Comparison of ENCODE assay signal across 24 cellular contexts in the genomic region with DNA sequence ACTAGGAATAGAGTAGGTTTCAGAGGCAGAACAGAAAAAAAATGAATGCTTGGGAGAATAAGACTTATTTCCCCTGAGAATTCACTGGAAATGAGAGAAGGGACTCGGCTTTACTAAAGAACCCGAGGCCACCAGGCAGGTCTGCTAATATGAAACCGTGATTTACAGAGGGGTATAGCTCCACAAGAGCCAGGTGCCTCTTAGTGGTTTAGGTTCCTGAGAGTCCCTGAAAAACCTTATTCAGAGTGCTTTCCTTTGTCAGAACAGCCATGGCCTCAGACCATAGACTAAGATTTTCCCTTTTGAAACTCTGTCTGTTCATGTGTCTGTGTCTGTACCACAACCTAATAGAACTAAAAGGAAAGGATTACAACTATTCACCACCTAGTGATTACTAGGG.
"Had no signal": no experiment of that assay in that cellular context is flagged by ENCODE, and none has a peak within 500 bp of the region (broad histone marks: within the 10 kb centered on the region; RNA-seq: fewer than 3 reads in every experiment).

No MANE protein-coding gene starts in this region.

- H3K4me2 ChIP-seq: hepatocyte had no signal

- H3K27ac ChIP-seq: colonic mucosa, coronary artery, dorsolateral prefrontal cortex, epithelial cell of prostate, esophagus muscularis mucosa, esophagus squamous epithelium, foreskin keratinocyte, gastrocnemius medialis, gastroesophageal sphincter, heart left ventricle, heart right ventricle, hepatocyte had no signal

- ATAC-seq: effector memory CD8-positive, alpha-beta T cell; esophagus mucosa; foreskin keratinocyte; gastrocnemius medialis; gastroesophageal sphincter; heart left ventricle; heart right ventricle had no signal

- H3K79me2 ChIP-seq: hepatocyte had no signal

- DNase-seq: colonic mucosa; cortex of kidney; dermis blood vessel endothelial cell; dorsolateral prefrontal cortex; effector CD4-positive, alpha-beta T cell; effector CD8-positive, alpha-beta T cell; effector memory CD8-positive, alpha-beta T cell; endodermal cell; erythroblast; esophagus squamous epithelium; foreskin fibroblast; foreskin keratinocyte; foreskin melanocyte; gastrocnemius medialis; glutamatergic neuron; head of caudate nucleus; heart left ventricle; heart right ventricle had no signal

- H3K4me3 ChIP-seq: colonic mucosa, coronary artery, dorsolateral prefrontal cortex, esophagus muscularis mucosa, esophagus squamous epithelium, gastrocnemius medialis, gastroesophageal sphincter, heart left ventricle, heart right ventricle, hepatocyte had no signal

- H3K9me3 ChIP-seq: colonic mucosa, esophagus muscularis mucosa, esophagus squamous epithelium, gastrocnemius medialis, gastroesophageal sphincter, heart left ventricle, heart right ventricle had no signal

- H2AFZ ChIP-seq: hepatocyte had no signal

- H3K27me3 ChIP-seq: colonic mucosa, gastrocnemius medialis had no signal

- H3K4me1 ChIP-seq: colonic mucosa, esophagus muscularis mucosa, esophagus squamous epithelium, foreskin keratinocyte, gastrocnemius medialis, gastroesophageal sphincter, heart left ventricle, heart right ventricle had no signal

- H3K36me3 ChIP-seq: colonic mucosa, esophagus muscularis mucosa, esophagus squamous epithelium, gastrocnemius medialis, gastroesophageal sphincter, heart left ventricle, heart right ventricle had no signal
